8 cellular contexts compared by ENCODE assay signal in the genomic region with DNA sequence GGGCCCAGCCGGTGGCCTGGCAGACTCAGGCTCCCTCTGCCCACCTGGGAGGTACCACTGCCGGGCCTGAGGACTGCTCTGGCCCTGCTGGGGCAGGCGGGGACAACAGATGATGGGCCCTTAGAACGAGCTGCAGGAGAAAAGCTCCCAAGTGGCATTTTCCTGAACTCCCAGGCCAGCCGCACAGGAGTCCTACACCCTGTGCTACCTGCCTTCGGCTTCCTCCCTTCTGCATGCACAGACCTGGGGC. TPM values are rescaled to one million over a fixed set of nuclear protein-coding genes. Genes with fewer than 3 reads are reported as not detected.
DNase-seq lines count a peak whose midpoint lies in the region; ATAC-seq, FAIRE-seq and TF ChIP-seq lines count a peak whose summit lies in the region.

No MANE protein-coding gene starts in this region.

- H3K4me3 ChIP-seq in esophagus (ENCODE audit: low read depth in 1 of 2, low read length in 2 of 2), result no peak overlapping the region
- H3K4me3 ChIP-seq in psoas muscle, result no peak overlapping the region
- H3K4me3 ChIP-seq in BE2C (ENCODE audit: low read depth, low read length), result no peak overlapping the region

- peaks cover 5 to 21% of the 10 kb centered on the region in 2 donors for H3K36me3 ChIP-seq in esophagus (ENCODE audit: control insufficient read depth in 2 of 2, insufficient read depth in 2 of 2, low read length in 1 of 2)
- H3K36me3 ChIP-seq in psoas muscle (ENCODE audit: insufficient read depth in 1 of 2, low read depth in 1 of 2), result peaks cover 0 to 29% of the 10 kb centered on the region in 2 donors
- H3K36me3 ChIP-seq in BE2C, result peaks cover 8% of the 10 kb centered on the region

- H3K27me3 ChIP-seq in esophagus (ENCODE audit: control insufficient read depth in 1 of 2, insufficient read depth in 2 of 2, low read length in 2 of 2) (no peaks in the 10 kb centered on the region), psoas muscle (ENCODE audit: insufficient read depth in 3 of 3, low read length in 2 of 3) (no peaks in the 10 kb centered on the region), BE2C (no peaks in the 10 kb centered on the region)

- H3K4me1 ChIP-seq in esophagus (ENCODE audit: control insufficient read depth in 2 of 2, insufficient read depth in 2 of 2, low read length in 1 of 2) (peaks cover 20 to 34% of the 10 kb centered on the region in 2 donors), psoas muscle (peaks cover 6% of the 10 kb centered on the region), BE2C (0 out of 2 replicates have a peak, but pooled peaks cover 3% of the 10 kb centered on the region)

- WGBS in esophagus, 2 donors, result 37 to 53% methylated on average over 6 of the region's 6 CpGs
- WGBS in psoas muscle, 3 donors, result 60 to 66% (median 65%) methylated on average over 6 of the region's 6 CpGs

- ATAC-seq in psoas muscle, result peak in 2 of 4 donors; percentile 13 to 20
- no peak for ATAC-seq in GM21737 (IDR thresholded peaks at IDR 0.05; ENCODE audit: unreplicated experiment)
- ATAC-seq in GM19023 (IDR thresholded peaks at IDR 0.05; ENCODE audit: unreplicated experiment), result no peak

- intact Hi-C loops in psoas muscle (cut with DNase I), result no loop called here

- H3K9me3 ChIP-seq in esophagus (ENCODE audit: control insufficient read depth in 2 of 2, insufficient read depth in 1 of 2, low read depth in 1 of 2, low read length in 1 of 2), result no peaks in the 10 kb centered on the region
- H3K9me3 ChIP-seq in psoas muscle, result no peaks in the 10 kb centered on the region
- H3K9me3 ChIP-seq in BE2C, result no peaks in the 10 kb centered on the region

- DNase-seq in DMS53 (lab: John Stamatoyannopoulos, UW) (peak; percentile 77), RPMI7951 (ENCODE audit: low read depth) (peak; percentile 35), psoas muscle (no peak), BE2C (no peak), frontal cortex (ENCODE audit: low spot score in 2 of 2) (no peak)

- no peak for FAIRE-seq in frontal cortex (lab: Jason Lieb, UNC)

- TF ChIP-seq CTCF in psoas muscle (IDR thresholded peaks at IDR 0.05) (no peak), BE2C (IDR thresholded peaks at IDR 0.05; ENCODE audit: low read depth, low read length) (no peak)

- peak overlapping the region; percentile 31 to 89 for H3K27ac ChIP-seq in esophagus (ENCODE audit: low read depth in 2 of 2, low read length in 1 of 2)
- H3K27ac ChIP-seq in psoas muscle, result peak overlapping the region; percentile 1

RNA-seq across cellular contexts. Expression of gene DSTN, which starts 41.3 kb away (rescaled TPM):
- 541 and 689 TPM in 2 replicates for total RNA-seq in RPMI7951 (2014; rRNA removed; shearing (Covaris generic))
- polyA plus RNA-seq in esophagus (100 to 1,000 TPM; 301 to 455 TPM), psoas muscle (100 to 1,000 TPM in 2 of 3 donors, 10 to 100 TPM in 1; 88.1 to 202 (median 115) TPM)
- total RNA-seq in psoas muscle (10 to 100 TPM; 45.6 to 82.3 (median 66.2) TPM), frontal cortex (258 TPM)
- 211 TPM for polyA plus RNA-seq in BE2C (2012; ENCODE audit: insufficient read depth, insufficient read length, low read depth)

Comparison
In these comparisons a context has a peak if more than half of its experiments do, and no peak if none do; other contexts are left out.
1. DNase-seq: peak in DMS53 (single experiment) and RPMI7951 (single experiment); none in psoas muscle (0 of 2), BE2C (single experiment) and frontal cortex (0 of 2).